In the genomic region with DNA sequence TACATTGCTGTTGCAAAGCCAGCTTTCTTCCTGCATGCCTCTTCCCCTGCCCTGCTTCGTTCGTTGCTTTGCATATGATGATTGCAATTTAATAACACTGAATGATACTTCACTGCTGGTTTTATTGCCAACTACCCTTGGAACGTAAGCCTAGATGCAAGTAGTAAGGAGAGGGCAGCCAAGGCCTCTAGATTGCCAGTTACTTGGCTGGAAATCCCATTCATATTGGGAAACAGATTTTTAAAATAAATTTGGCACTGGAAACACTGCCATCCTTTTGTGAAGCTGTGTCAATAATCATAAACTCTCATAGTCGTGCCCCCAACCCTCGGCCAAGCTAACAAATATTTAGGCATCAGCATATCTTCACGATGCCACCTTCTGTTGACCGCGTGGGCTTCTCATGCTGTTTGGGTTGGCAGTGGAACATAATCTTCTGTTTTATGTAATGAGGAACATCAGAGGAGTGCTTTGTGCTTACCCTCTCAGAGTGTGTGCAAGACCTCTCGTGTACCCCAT, we compare ENCODE assay signal across 12 cellular contexts.
A peak's percentile ranks its signal among the peaks of the same experiment; 100 is the strongest.
DNase-seq lines count a peak whose midpoint lies in the region; ATAC-seq and TF ChIP-seq lines count a peak whose summit lies in the region.
"Had no signal": no experiment of that assay in that cellular context is flagged by ENCODE, and none has a peak within 500 bp of the region (broad histone marks: within the 10 kb centered on the region; RNA-seq: fewer than 3 reads in every experiment).

No MANE protein-coding gene starts in this region.

- no peak overlapping the region for H3K4me2 ChIP-seq in H9 (ENCODE audit: insufficient read depth, insufficient read length, low read length)
- peak overlapping the region; percentile 50; the same call in 1 of the 2 replicates for H3K4me2 ChIP-seq in OCI-LY1 (ENCODE audit: low read length)

- no peak for DNase-seq in H9
- peak; percentile 62 for DNase-seq in fibroblast of the conjunctiva (ENCODE audit: low read depth)
- DNase-seq in NCI-H1930 (lab: John Stamatoyannopoulos, UW): no peak
- DNase-seq in spleen: no peak
- DNase-seq: activated T-cell treated with anti-CD3 and anti-CD28 coated beads for 4 hours, NCI-H82, T-helper 9 cell had no signal

- no peaks in the 10 kb centered on the region for H3K27me3 Mint-ChIP-seq in H9 (ENCODE audit: low read depth)
- H3K27me3 Mint-ChIP-seq: central memory CD8-positive, alpha-beta T cell; stimulated activated memory B cell treated with anti-CD40 and anti-IgM and Interleukin-4, amounts not matched to agents 10 μg/mL and 1 μg/mL and 100 μg/mL, for 72 hours had no signal

- H4K8ac ChIP-seq in H9 (replicated peaks; ENCODE audit: insufficient read length, low read depth, low read length): no peak overlapping the region

- H3K27me3 ChIP-seq in H9 (ENCODE audit: insufficient read depth, low read length) (no peaks in the 10 kb centered on the region), OCI-LY1 (ENCODE audit: insufficient read depth, low read length) (no peaks in the 10 kb centered on the region), skeletal muscle tissue (ENCODE audit: control insufficient read depth in 3 of 3, insufficient read depth in 3 of 3, low read length in 3 of 3) (no peaks in the 10 kb centered on the region), spleen (replicated peaks in 1 of 7) (no peaks in the 10 kb centered on the region)

- no peak overlapping the region for H4K5ac ChIP-seq in H9 (ENCODE audit: insufficient read length, low read depth, low read length)

- no peak overlapping the region for H2BK12ac ChIP-seq in H9 (ENCODE audit: insufficient read length, low read depth, low read length)

- H3K56ac ChIP-seq in H9 (ENCODE audit: insufficient read length, low read depth, low read length): no peak overlapping the region

- H3F3A ChIP-seq in OCI-LY1 (ENCODE audit: insufficient read depth, low read length): no peaks in the 10 kb centered on the region

- H3K36me3 ChIP-seq in OCI-LY1 (ENCODE audit: insufficient read depth, low read length) (no peaks in the 10 kb centered on the region), skeletal muscle tissue (ENCODE audit: control insufficient read depth in 3 of 3, insufficient read depth in 3 of 3, low read length in 3 of 3) (no peaks in the 10 kb centered on the region), spleen (peaks cover 0 to 17% (median 0%) of the 10 kb centered on the region in 6 donors)

- H3K9ac ChIP-seq in H9 (ENCODE audit: extremely low read depth, insufficient read length, low read length): no peak overlapping the region
- H3K9ac ChIP-seq in OCI-LY1 (ENCODE audit: low read length): no peak overlapping the region
- H3K9ac ChIP-seq in skeletal muscle tissue (ENCODE audit: low read depth in 1 of 3, low read length in 3 of 3): peak overlapping the region; percentile 24 to 77 (median 67)

- no peak overlapping the region for H2AFZ ChIP-seq in H9 (ENCODE audit: low read length)
- no peak overlapping the region for H2AFZ ChIP-seq in OCI-LY1 (ENCODE audit: low read length)

- H3T11ph ChIP-seq in H9 (ENCODE audit: low read length): no peak overlapping the region

- no peak for TF ChIP-seq POLR2A in spleen (IDR thresholded peaks at IDR 0.05)

- H3K18ac ChIP-seq in H9 (ENCODE audit: insufficient read length, low read depth, low read length): no peak overlapping the region

- H3K27ac Mint-ChIP-seq in H9: peak overlapping the region; percentile 46 to 72 (median 71); a peak in 5 of 7 replicates

- H2BK20ac ChIP-seq in H9 (ENCODE audit: low read depth, low read length, poor library complexity, severe bottlenecking): no peak overlapping the region

- H3K79me1 ChIP-seq in H9 (ENCODE audit: insufficient read depth, low read depth, low read length, poor library complexity, severe bottlenecking): no peaks in the 10 kb centered on the region

- no peak overlapping the region for H3K27ac ChIP-seq in H9 (ENCODE audit: insufficient read length, low read depth, low read length)
- peak overlapping the region; percentile 61 for H3K27ac ChIP-seq in OCI-LY1 (ENCODE audit: low read depth, low read length, poor library complexity, severe bottlenecking)
- peak overlapping the region; percentile 64 for H3K27ac ChIP-seq in skeletal muscle tissue (ENCODE audit: low read depth, low read length)
- H3K27ac ChIP-seq in spleen: peak overlapping the region in 4 of 8 donors; percentile 48 to 81 (median 76)

- H3K4ac ChIP-seq in H9 (ENCODE audit: low read depth, low read length): no peak overlapping the region

- H2BK15ac ChIP-seq in H9 (ENCODE audit: low read depth, low read length): no peak overlapping the region

- H3K36me3 Mint-ChIP-seq in H9 (ENCODE audit: insufficient read depth in 1 of 3, low read depth in 3 of 3): no peaks in the 10 kb centered on the region

- H3K9me2 ChIP-seq in OCI-LY1 (ENCODE audit: low read depth, low read length): no peaks in the 10 kb centered on the region

- H3K14ac ChIP-seq in H9 (ENCODE audit: insufficient read depth, low read length): no peak overlapping the region

- no peak overlapping the region for H2BK5ac ChIP-seq in H9 (ENCODE audit: insufficient read length, low read length)

- TF ChIP-seq CTCF in H9 (conservative IDR thresholded peaks at IDR 0.05) (no peak), OCI-LY1 (IDR thresholded peaks at IDR 0.05; ENCODE audit: low read length) (no peak), spleen (IDR thresholded peaks at IDR 0.05 in 8 of 11, conservative IDR thresholded peaks at IDR 0.05 in 3 of 11) (no peak)

- H4K20me1 ChIP-seq in H9 (ENCODE audit: control insufficient read depth, insufficient read depth, insufficient read length): no peaks in the 10 kb centered on the region
- H4K20me1 ChIP-seq in OCI-LY1 (ENCODE audit: insufficient read depth, low read length): no peaks in the 10 kb centered on the region

- H2AK5ac ChIP-seq in H9 (ENCODE audit: insufficient read length, low read length): no peak overlapping the region

- whole genome bisulfite sequencing in H9 (ENCODE audit: extremely low coverage, insufficient read length, low lambda C conversion rate): no CpG with 5 or more reads among the region's 9 CpGs
- WGBS in spleen, 5 donors: 80 to 88% (median 86%) methylated on average over 9 of the region's 9 CpGs

- ATAC-seq in GM18870 (IDR thresholded peaks at IDR 0.05; ENCODE audit: unreplicated experiment): no peak
- ATAC-seq: stimulated activated memory B cell treated with anti-CD40 and anti-IgM and Interleukin-4, amounts not matched to agents 10 μg/mL and 1 μg/mL and 100 μg/mL, for 72 hours had no signal

- H3K23me2 ChIP-seq in H9 (ENCODE audit: insufficient read length, low read depth, low read length, poor library complexity, severe bottlenecking): peaks cover 4% of the 10 kb centered on the region

- H3K4me3 Mint-ChIP-seq in H9: no peak overlapping the region
- H3K4me3 Mint-ChIP-seq: central memory CD8-positive, alpha-beta T cell; stimulated activated memory B cell treated with anti-CD40 and anti-IgM and Interleukin-4, amounts not matched to agents 10 μg/mL and 1 μg/mL and 100 μg/mL, for 72 hours had no signal

- no peak overlapping the region for H3K4me3 ChIP-seq in OCI-LY1 (ENCODE audit: low read depth, low read length, poor library complexity, severe bottlenecking)
- peak overlapping the region; percentile 41 to 66 (median 52) for H3K4me3 ChIP-seq in skeletal muscle tissue (ENCODE audit: low read length in 3 of 3)
- no peak overlapping the region for H3K4me3 ChIP-seq in spleen

- H3K79me2 ChIP-seq in H9 (ENCODE audit: insufficient read depth, low read length) (peaks cover 2% of the 10 kb centered on the region; the same call in 1 of the 2 replicates), OCI-LY1 (ENCODE audit: insufficient read depth, low read length) (no peaks in the 10 kb centered on the region)

- H3K9me3 ChIP-seq in H9 (ENCODE audit: control insufficient read depth, low read depth, low read length) (no peaks in the 10 kb centered on the region), OCI-LY1 (ENCODE audit: low read length) (no peaks in the 10 kb centered on the region), skeletal muscle tissue (ENCODE audit: control insufficient read depth in 3 of 3, low read length in 3 of 3) (no peaks in the 10 kb centered on the region), spleen (no peaks in the 10 kb centered on the region)

- H2BK120ac ChIP-seq in H9 (ENCODE audit: low read depth, low read length, poor library complexity, severe bottlenecking): no peak overlapping the region

- peaks cover 9% of the 10 kb centered on the region; the same call in 1 of the 2 replicates for H3K4me1 ChIP-seq in H9 (ENCODE audit: insufficient read depth, low read length)
- peaks cover 55% of the 10 kb centered on the region for H3K4me1 ChIP-seq in OCI-LY1 (ENCODE audit: insufficient read depth, low read length, severe bottlenecking)
- peaks cover 35 to 48% (median 38%) of the 10 kb centered on the region in 3 donors for H3K4me1 ChIP-seq in skeletal muscle tissue (ENCODE audit: control insufficient read depth in 3 of 3, insufficient read depth in 3 of 3, low read length in 3 of 3)
- H3K4me1 ChIP-seq in spleen: peaks cover 0 to 56% (median 33%) of the 10 kb centered on the region in 6 donors

- no peaks in the 10 kb centered on the region for H3K9me3 Mint-ChIP-seq in H9
- H3K9me3 Mint-ChIP-seq: central memory CD8-positive, alpha-beta T cell; stimulated activated memory B cell treated with anti-CD40 and anti-IgM and Interleukin-4, amounts not matched to agents 10 μg/mL and 1 μg/mL and 100 μg/mL, for 72 hours had no signal

- H4K91ac ChIP-seq in H9 (ENCODE audit: insufficient read length, low read depth, low read length): no peak overlapping the region

- peaks cover 47 to 68% of the 10 kb centered on the region in 2 experiments for H3K4me1 Mint-ChIP-seq in H9

- intact Hi-C loops in spleen (cut with DNase I; ENCODE audit: low total_unique reads): no loop called here

- H3K23ac ChIP-seq in H9 (ENCODE audit: insufficient read length, low read depth, low read length): no peak overlapping the region

Comparison
In these comparisons a context has a peak if more than half of its experiments do, and no peak if none do; other contexts are left out.
1. H3K9ac ChIP-seq: peak in skeletal muscle tissue (3 of 3); none in H9 (single experiment) and OCI-LY1 (single experiment).
2. H3K4me3 ChIP-seq: peak in skeletal muscle tissue (3 of 3); none in OCI-LY1 (single experiment) and spleen (0 of 8).